ENCODE assay signal across 15 cellular contexts in genomic region chr1:225650198-225650597, GRCh38. TPM values are rescaled to one million over a fixed set of nuclear protein-coding genes. Genes with fewer than 3 reads are reported as not detected.
DNase-seq lines count a peak whose midpoint lies in the region; ATAC-seq and TF ChIP-seq lines count a peak whose summit lies in the region.
"Had no signal": no experiment of that assay in that cellular context is flagged by ENCODE, and none has a peak within 500 bp of the region (broad histone marks: within the 10 kb centered on the region; RNA-seq: fewer than 3 reads in every experiment).

No MANE protein-coding gene starts in this region.

- ATAC-seq in Right ventricle myocardium inferior (no peak), GM21576 (IDR thresholded peaks at IDR 0.05; ENCODE audit: unreplicated experiment) (no peak)

- DNase-seq in cardiac muscle cell (ENCODE audit: low read depth in 1 of 2, low spot score in 1 of 2): no peak
- no peak for DNase-seq in Right ventricle myocardium inferior (ENCODE audit: missing footprints)
- no peak for DNase-seq in endodermal cell
- no peak for DNase-seq in neural crest cell (ENCODE audit: low read depth, low spot score)
- no peak for DNase-seq in activated gamma-delta T cell (lab: John Stamatoyannopoulos, UW)
- no peak for DNase-seq in LoVo (ENCODE audit: low spot score)
- DNase-seq: 8988T; activated CD4-positive, alpha-beta memory T cell treated with anti-CD3 and anti-CD28 coated beads, Interleukin-2, amount 10 ng/mL, durations not matched to agents 7 days and 5 days; amniotic stem cell; erythroblast; NCI-H82; stimulated activated CD4-positive, alpha-beta T cell treated with anti-CD3 and anti-CD28 coated beads, Interleukin-12 subunit alpha, Interleukin-12 subunit beta, amount 100 ng/mL, for 4 hours; T-helper 1 cell had no signal

- H3K9me3 Mint-ChIP-seq in endodermal cell: peaks cover 4% of the 10 kb centered on the region
- H3K9me3 Mint-ChIP-seq in neural crest cell: peaks cover 3% of the 10 kb centered on the region
- H3K9me3 Mint-ChIP-seq: activated CD4-positive, alpha-beta memory T cell treated with anti-CD3 and anti-CD28 coated beads, Interleukin-2, amount 10 ng/mL, durations not matched to agents 7 days and 5 days had no signal

- intact Hi-C loops in Right ventricle myocardium inferior (cut with DNase I): loop anchor here (5.0 to 10.0 kb wide), 8 partner anchors 47 to 275 kb away; partner anchors contain the start of gene PYCR2

- peaks cover 30% of the 10 kb centered on the region for H3K4me1 ChIP-seq in cardiac muscle cell (ENCODE audit: low read depth)
- H3K4me1 ChIP-seq in endodermal cell (ENCODE audit: control insufficient read depth, insufficient read depth, low read length): peaks cover 6% of the 10 kb centered on the region
- H3K4me1 ChIP-seq in urinary bladder (ENCODE audit: insufficient read depth): no peaks in the 10 kb centered on the region

- H3K27ac ChIP-seq in cardiac muscle cell (peak overlapping the region; percentile 35), endodermal cell (ENCODE audit: low read depth, low read length) (no peak overlapping the region), urinary bladder (ENCODE audit: low read depth) (no peak overlapping the region)

- H3K36me3 ChIP-seq in cardiac muscle cell: no peaks in the 10 kb centered on the region
- peaks cover 17% of the 10 kb centered on the region for H3K36me3 ChIP-seq in endodermal cell (ENCODE audit: control insufficient read depth, insufficient read depth, low read length)
- H3K36me3 ChIP-seq in urinary bladder (ENCODE audit: insufficient read depth): no peaks in the 10 kb centered on the region

- H3K4me3 Mint-ChIP-seq in endodermal cell (peak overlapping the region; percentile 98), neural crest cell (peak overlapping the region; percentile 94)
- H3K4me3 Mint-ChIP-seq: activated CD4-positive, alpha-beta memory T cell treated with anti-CD3 and anti-CD28 coated beads, Interleukin-2, amount 10 ng/mL, durations not matched to agents 7 days and 5 days had no signal

- peak overlapping the region; percentile 31 for H3K9ac ChIP-seq in endodermal cell (ENCODE audit: extremely low read depth, low read length, poor library complexity, severe bottlenecking)

- H3K27me3 ChIP-seq in cardiac muscle cell (no peaks in the 10 kb centered on the region), endodermal cell (ENCODE audit: control insufficient read depth, insufficient read depth, low read length, poor library complexity, severe bottlenecking) (no peaks in the 10 kb centered on the region)

- H3K27me3 Mint-ChIP-seq in endodermal cell (ENCODE audit: insufficient read depth) (no peaks in the 10 kb centered on the region), neural crest cell (ENCODE audit: low read depth) (no peaks in the 10 kb centered on the region)

- H3K27ac Mint-ChIP-seq in endodermal cell (peak overlapping the region; percentile 97), neural crest cell (ENCODE audit: unreplicated experiment) (no peak overlapping the region)
- H3K27ac Mint-ChIP-seq: activated CD4-positive, alpha-beta memory T cell treated with anti-CD3 and anti-CD28 coated beads, Interleukin-2, amount 10 ng/mL, durations not matched to agents 7 days and 5 days had no signal

- WGBS in endodermal cell (ENCODE audit: insufficient coverage in 1 of 2, insufficient read length in 1 of 2), 2 experiments: 79 to 81% methylated on average over 5 to 7 of the region's 7 CpGs
- WGBS in urinary bladder: 41% methylated on average over 7 of the region's 7 CpGs

- peaks cover 18% of the 10 kb centered on the region for H3K36me3 Mint-ChIP-seq in endodermal cell (ENCODE audit: low read depth)
- H3K36me3 Mint-ChIP-seq in neural crest cell (ENCODE audit: low read depth): peaks cover 11% of the 10 kb centered on the region

- H3K9me3 ChIP-seq in cardiac muscle cell (ENCODE audit: low read depth) (no peaks in the 10 kb centered on the region), endodermal cell (ENCODE audit: control insufficient read depth, low read length) (peaks cover 12% of the 10 kb centered on the region)

- H3K4me3 ChIP-seq in cardiac muscle cell (peak overlapping the region; percentile 94), endodermal cell (ENCODE audit: low read length) (peak overlapping the region; percentile 98), urinary bladder (ENCODE audit: low read depth, low read length) (peak overlapping the region; percentile 31)

- TF ChIP-seq CTCF in cardiac muscle cell (IDR thresholded peaks at IDR 0.05; ENCODE audit: low read depth, low read length): no peak
- no peak for TF ChIP-seq CTCF in endodermal cell (conservative IDR thresholded peaks at IDR 0.05)
- TF ChIP-seq CTCF in neural crest cell (conservative IDR thresholded peaks at IDR 0.05): no peak

- H3K4me1 Mint-ChIP-seq in endodermal cell (peaks cover 32% of the 10 kb centered on the region), neural crest cell (peaks cover 57% of the 10 kb centered on the region)

RNA-seq across cellular contexts. Expression of gene ENAH, which starts 2.7 kb away (rescaled TPM):
- 50.8 and 124 TPM in 2 replicates for total RNA-seq in cardiac muscle cell
- polyA plus RNA-seq in cardiac muscle cell: 46.4 and 66.6 TPM in 2 replicates
- 80.0 TPM for total RNA-seq in Right ventricle myocardium inferior
- total RNA-seq in endodermal cell: 100 to 1,000 TPM; 263 to 267 TPM
- polyA plus RNA-seq in endodermal cell (2013, experiment 1 of 2): 152 TPM
- polyA plus RNA-seq in endodermal cell (2013, experiment 2 of 2): 153 TPM
- total RNA-seq in neural crest cell: 179 and 181 TPM in 2 replicates
- total RNA-seq in urinary bladder: 229 TPM
- 58.9 TPM for polyA plus RNA-seq in urinary bladder
- total RNA-seq: activated CD4-positive, alpha-beta memory T cell treated with anti-CD3 and anti-CD28 coated beads, Interleukin-2, amount 10 ng/mL, durations not matched to agents 7 days and 5 days had no signal

Comparison
In these comparisons a context has a peak if more than half of its experiments do, and no peak if none do; other contexts are left out.
1. H3K4me3 ChIP-seq: peak in every context shown above with its lines; median percentile 98 in endodermal cell; 94 in cardiac muscle cell; 31 in urinary bladder.